Comparison of ENCODE assay signal across 8 cellular contexts in genomic region chr19:2949939-2950285, GRCh38. TPM values are rescaled to one million over a fixed set of nuclear protein-coding genes. Genes with fewer than 3 reads are reported as not detected.
DNase-seq lines count a peak whose midpoint lies in the region; ATAC-seq and TF ChIP-seq lines count a peak whose summit lies in the region.

No MANE protein-coding gene starts in this region.

- peaks cover 4% of the 10 kb centered on the region for H3K27me3 Mint-ChIP-seq in HFFc6 (ENCODE audit: insufficient read depth)
- H3K27me3 Mint-ChIP-seq in naive thymus-derived CD4-positive, alpha-beta T cell: no peaks in the 10 kb centered on the region

- no peaks in the 10 kb centered on the region for H3K9me3 ChIP-seq in naive thymus-derived CD4-positive, alpha-beta T cell (ENCODE audit: control insufficient read depth in 2 of 3, low read length in 3 of 3)

- no peaks in the 10 kb centered on the region for H3K27me3 ChIP-seq in naive thymus-derived CD4-positive, alpha-beta T cell (ENCODE audit: control insufficient read depth in 2 of 2, insufficient read depth in 2 of 2, low read length in 2 of 2)

- CTCF ChIA-PET in naive thymus-derived CD4-positive, alpha-beta T cell (lab: Charles Lee): interaction anchor here (0.5 to 3.5 kb wide), 16 partner anchors 10 to 692 kb away, joined by 3 to 32 read pairs (median 4); no protein-coding TSS in a partner anchor

- peak overlapping the region; percentile 96 for H3K4me3 ChIP-seq in epithelial cell of esophagus (ENCODE audit: low read length)
- H3K4me3 ChIP-seq in naive thymus-derived CD4-positive, alpha-beta T cell (ENCODE audit: low read length): peak overlapping the region; percentile 93

- no peaks in the 10 kb centered on the region for H3K36me3 ChIP-seq in naive thymus-derived CD4-positive, alpha-beta T cell (ENCODE audit: control insufficient read depth in 2 of 3, insufficient read depth in 3 of 3, low read length in 3 of 3)

- ATAC-seq in naive thymus-derived CD4-positive, alpha-beta T cell: no peak
- no peak for ATAC-seq in GM19463 (IDR thresholded peaks at IDR 0.05; ENCODE audit: unreplicated experiment)
- no peak for ATAC-seq in HG03439 (IDR thresholded peaks at IDR 0.05; ENCODE audit: unreplicated experiment)

- peaks cover 18% of the 10 kb centered on the region for H3K36me3 Mint-ChIP-seq in HFFc6 (ENCODE audit: low read depth)
- peaks cover 0 to 6% (median 0%) of the 10 kb centered on the region in 5 donors for H3K36me3 Mint-ChIP-seq in naive thymus-derived CD4-positive, alpha-beta T cell

- peak overlapping the region; percentile 96 for H3K4me3 Mint-ChIP-seq in HFFc6
- H3K4me3 Mint-ChIP-seq in naive thymus-derived CD4-positive, alpha-beta T cell: peak overlapping the region; percentile 86 to 98 (median 96)

- peak; percentile 23 for DNase-seq in EL
- no peak for DNase-seq in HFFc6
- DNase-seq in SK-N-DZ (ENCODE audit: low spot score): peak; percentile 53
- peak; percentile 10 for DNase-seq in epithelial cell of esophagus (ENCODE audit: low read depth)
- no peak for DNase-seq in naive thymus-derived CD4-positive, alpha-beta T cell
- DNase-seq in cerebellar cortex (ENCODE audit: low spot score): no peak

- peak overlapping the region; percentile 97 for H3K27ac Mint-ChIP-seq in HFFc6
- peak overlapping the region; percentile 91 to 100 (median 97) for H3K27ac Mint-ChIP-seq in naive thymus-derived CD4-positive, alpha-beta T cell

- intact Hi-C loops in naive thymus-derived CD4-positive, alpha-beta T cell (cut with micrococcal nuclease): loop anchor here (1.0 to 10.0 kb wide), 17 partner anchors 27 to 523 kb away; partner anchors contain the start of genes NCLN (in 2 of the 2), TLE6 (in 2 of the 2), ZNF57 (in 2 of the 2) and THOP1 (in 1 of the 2)

- TF ChIP-seq CTCF in HFFc6 (IDR thresholded peaks at IDR 0.05): no peak
- TF ChIP-seq CTCF in epithelial cell of esophagus (IDR thresholded peaks at IDR 0.05; ENCODE audit: insufficient read depth, low read depth, low read length, missing control alignments): no peak

- H3K9me3 Mint-ChIP-seq in HFFc6: no peaks in the 10 kb centered on the region
- peaks cover 0 to 3% (median 0%) of the 10 kb centered on the region in 11 donors for H3K9me3 Mint-ChIP-seq in naive thymus-derived CD4-positive, alpha-beta T cell

- H3K4me1 Mint-ChIP-seq in HFFc6 (ENCODE audit: low read depth): peaks cover 23% of the 10 kb centered on the region
- H3K4me1 Mint-ChIP-seq in naive thymus-derived CD4-positive, alpha-beta T cell: peaks cover 15 to 38% (median 32%) of the 10 kb centered on the region in 7 donors

- H3K27ac ChIP-seq in naive thymus-derived CD4-positive, alpha-beta T cell (ENCODE audit: low read depth, low read length): peak overlapping the region; percentile 87

- POLR2A ChIA-PET in naive thymus-derived CD4-positive, alpha-beta T cell (lab: Charles Lee): interaction anchor here (0.9 to 2.5 kb wide), 13 partner anchors 15 to 1094 kb away, joined by 3 to 16 read pairs (median 3); partner anchors contain the start of genes NCLN and TLE5

- peaks cover 9 to 13% of the 10 kb centered on the region in 2 donors for H3K4me1 ChIP-seq in naive thymus-derived CD4-positive, alpha-beta T cell (ENCODE audit: control insufficient read depth in 2 of 2, insufficient read depth in 2 of 2, low read length in 2 of 2)

RNA-seq across cellular contexts. Expression of gene ZNF77, which starts 5.1 kb away (rescaled TPM):
- 1 to 10 TPM; 1.7 to 2.6 (median 2.2) TPM for total RNA-seq in HFFc6 (2021; fragmentation: NEBNext Ultra II Directional; extraction: Animal tissue kit (Norgen Biotek cat#: 25700))
- polyA plus RNA-seq in SK-N-DZ (2014; cell fraction: cytosol; rRNA removed): 7.0 and 7.5 TPM in 2 replicates
- polyA plus RNA-seq in SK-N-DZ (2014; cell fraction: nucleus; rRNA removed): 8.0 and 8.9 TPM in 2 replicates
- total RNA-seq in naive thymus-derived CD4-positive, alpha-beta T cell: 1 to 10 TPM; 2.0 to 5.8 (median 4.3) TPM
- polyA plus RNA-seq in naive thymus-derived CD4-positive, alpha-beta T cell: 1 to 10 TPM; 2.6 to 3.3 TPM

RNA-seq across cellular contexts. Expression of gene TLE6, which starts 27.5 kb away (rescaled TPM):
- 1 to 10 TPM in 5 of 6 experiments, under 1 TPM in 1; 0.82 to 3.0 (median 1.2) TPM for total RNA-seq in HFFc6 (2021; fragmentation: NEBNext Ultra II Directional; extraction: Animal tissue kit (Norgen Biotek cat#: 25700))
- polyA plus RNA-seq in SK-N-DZ (2014; cell fraction: cytosol; rRNA removed): 2.8 and 4.7 TPM in 2 replicates
- 5.8 and 6.5 TPM in 2 replicates for polyA plus RNA-seq in SK-N-DZ (2014; cell fraction: nucleus; rRNA removed)
- under 1 TPM in 2 of 5 experiments, not detected in 3; 0.60 to 0.64 TPM for total RNA-seq in naive thymus-derived CD4-positive, alpha-beta T cell
- under 1 TPM in 1 of 2 donors, not detected in 1; 0.52 TPM for polyA plus RNA-seq in naive thymus-derived CD4-positive, alpha-beta T cell

RNA-seq across cellular contexts. Expression of gene ZNF57, which starts 49.2 kb away (rescaled TPM):
- total RNA-seq in HFFc6 (2021; fragmentation: NEBNext Ultra II Directional; extraction: Animal tissue kit (Norgen Biotek cat#: 25700)): 1 to 10 TPM; 1.7 to 2.4 (median 1.8) TPM
- 5.2 and 5.3 TPM in 2 replicates for polyA plus RNA-seq in SK-N-DZ (2014; cell fraction: cytosol; rRNA removed)
- 2.6 and 4.0 TPM in 2 replicates for polyA plus RNA-seq in SK-N-DZ (2014; cell fraction: nucleus; rRNA removed)
- 1 to 10 TPM; 1.7 to 5.0 (median 2.2) TPM for total RNA-seq in naive thymus-derived CD4-positive, alpha-beta T cell
- polyA plus RNA-seq in naive thymus-derived CD4-positive, alpha-beta T cell: 1 to 10 TPM in 1 of 2 donors, under 1 TPM in 1; 0.97 to 4.3 TPM

Comparison
In these comparisons a context has a peak if more than half of its experiments do, and no peak if none do; other contexts are left out.
1. DNase-seq: peak in EL (single experiment), SK-N-DZ (single experiment) and epithelial cell of esophagus (single experiment); none in HFFc6 (single experiment), naive thymus-derived CD4-positive, alpha-beta T cell (0 of 9) and cerebellar cortex (single experiment).